ENCODE assay signal across 31 cellular contexts in genomic region chr16:17504050-17504449, GRCh38. TPM values are rescaled to one million over a fixed set of nuclear protein-coding genes. Genes with fewer than 3 reads are reported as not detected.
"Had no signal": no experiment of that assay in that cellular context is flagged by ENCODE, and none has a peak within 500 bp of the region (broad histone marks: within the 10 kb centered on the region; RNA-seq: fewer than 3 reads in every experiment).

No MANE protein-coding gene starts in this region.

- FAIRE-seq: RCC 7860 had no signal

- H2AFZ ChIP-seq: PC-9 had no signal

- DNase-seq: Karpas-422, MM.1S, MV-4-11, NCI-H1092, NCI-H1105, NCI-H1417 treated with DMSO at 0.1 percent for 48 hours, NCI-H1436 treated with DMSO at 0.1 percent for 48 hours, NCI-H1694 treated with DMSO at 0.1 percent for 48 hours, NCI-H187 treated with DMSO at 0.1 percent for 48 hours, NCI-H2029, NCI-H2081, NCI-H2171 treated with DMSO at 0.1 percent for 48 hours, NCI-H2227 treated with DMSO at 0.1 percent for 48 hours, NCI-H345, NCI-H446, NCI-H510A treated with DMSO at 0.1 percent for 48 hours, NCI-H524 treated with DMSO at 0.1 percent for 48 hours, NCI-H526 treated with DMSO at 0.1 percent for 48 hours, NCI-H774, PC-9, SHP77, SIG-M5, SJCRH30 had no signal

- ATAC-seq: Panc1, Right ventricle myocardium inferior, SK-N-SH treated with all-trans-retinoic acid at 6 μM for 48 hours had no signal

- H3K4me1 ChIP-seq: SJCRH30 had no signal

- H3K27me3 ChIP-seq: SJCRH30 had no signal

- H3K9ac ChIP-seq: KMS-11 had no signal

- H3K27ac ChIP-seq: KMS-11, PC-9, RWPE1, SJCRH30, SK-N-MC had no signal

- H3K36me3 ChIP-seq: SJCRH30 had no signal

- H3K4me2 ChIP-seq: KMS-11, PC-9 had no signal

- H3K9me3 ChIP-seq: SJCRH30 had no signal

- H3K4me3 ChIP-seq: PC-9, SJCRH30, SK-N-MC had no signal

RNA-seq across cellular contexts. Expression of gene XYLT1, which starts 33.3 kb away (rescaled TPM):
- total RNA-seq: MCF 10A had no signal
